18 cellular contexts compared by ENCODE assay signal in genomic region chr4:187464561-187464960, GRCh38.
DNase-seq lines count a peak whose midpoint lies in the region; TF ChIP-seq lines count a peak whose summit lies in the region.
"Had no signal": no experiment of that assay in that cellular context is flagged by ENCODE, and none has a peak within 500 bp of the region (broad histone marks: within the 10 kb centered on the region; RNA-seq: fewer than 3 reads in every experiment).

No MANE protein-coding gene starts in this region.

- no peak for TF ChIP-seq CTCF in nephron progenitor cell (IDR thresholded peaks at IDR 0.05)
- TF ChIP-seq CTCF in MM.1S (IDR thresholded peaks at IDR 0.05; ENCODE audit: low read length), result no peak
- TF ChIP-seq CTCF in tibial artery (IDR thresholded peaks at IDR 0.05), result no peak

- H3K4me1 Mint-ChIP-seq in activated CD4-positive, alpha-beta T cell treated with anti-CD3 and anti-CD28 coated beads, Interleukin-2, amount 10 ng/mL, durations not matched to agents 24 days and 14 days, result no peaks in the 10 kb centered on the region
- peaks cover 24% of the 10 kb centered on the region for H3K4me1 Mint-ChIP-seq in nephron progenitor cell
- H3K4me1 Mint-ChIP-seq: CD14-positive monocyte had no signal

- no peaks in the 10 kb centered on the region for H3K27me3 Mint-ChIP-seq in activated CD4-positive, alpha-beta T cell treated with anti-CD3 and anti-CD28 coated beads, Interleukin-2, amount 10 ng/mL, durations not matched to agents 24 days and 14 days
- H3K27me3 Mint-ChIP-seq in nephron progenitor cell (ENCODE audit: low read depth, poor library complexity), result peaks cover 5% of the 10 kb centered on the region

- peak; percentile 18 for DNase-seq in activated CD4-positive, alpha-beta T cell treated with anti-CD3 and anti-CD28 coated beads, Interleukin-2, amount 10 ng/mL, durations not matched to agents 24 days and 14 days
- no peak for DNase-seq in activated CD4-positive, alpha-beta T cell treated with anti-CD3 and anti-CD28 coated beads for 1 hour
- DNase-seq in globus pallidus (ENCODE audit: low spot score), result peak; percentile 31
- no peak for DNase-seq in nephron progenitor cell
- no peak for DNase-seq in cardiac septum (ENCODE audit: low spot score)
- DNase-seq in MM.1S, result no peak
- DNase-seq in T1000 (lab: John Stamatoyannopoulos, UW), result no peak
- DNase-seq in tibial artery, result no peak
- DNase-seq: CD8-positive, alpha-beta T cell; COR-L47; DMS153; DMS79 treated with DMSO at 0.1 percent for 48 hours; GDM1; HCEC 1CT; HFFc6 had no signal

- H3K9ac ChIP-seq in MM.1S (ENCODE audit: low read length), result no peak overlapping the region

- no peak overlapping the region for H3K4me2 ChIP-seq in MM.1S (ENCODE audit: low read depth, low read length)

- no peaks in the 10 kb centered on the region for H3K36me3 ChIP-seq in MM.1S (replicated peaks; ENCODE audit: insufficient read depth, low read length)
- no peaks in the 10 kb centered on the region for H3K36me3 ChIP-seq in tibial artery

- no peaks in the 10 kb centered on the region for H3K36me3 Mint-ChIP-seq in activated CD4-positive, alpha-beta T cell treated with anti-CD3 and anti-CD28 coated beads, Interleukin-2, amount 10 ng/mL, durations not matched to agents 24 days and 14 days (ENCODE audit: low read depth)
- no peaks in the 10 kb centered on the region for H3K36me3 Mint-ChIP-seq in nephron progenitor cell (ENCODE audit: low read depth)
- H3K36me3 Mint-ChIP-seq: CD14-positive monocyte; CD8-positive, alpha-beta T cell had no signal

- H3K79me2 ChIP-seq in MM.1S (ENCODE audit: low read length), result no peaks in the 10 kb centered on the region

- no peaks in the 10 kb centered on the region; the same call in 1 of the 2 replicates for H3K9me2 ChIP-seq in MM.1S (replicated peaks; ENCODE audit: insufficient read depth, low read length)

- no peaks in the 10 kb centered on the region for H3K9me3 ChIP-seq in MM.1S (replicated peaks; ENCODE audit: insufficient read depth, low read length)
- no peaks in the 10 kb centered on the region for H3K9me3 ChIP-seq in tibial artery

- H3K9me3 Mint-ChIP-seq in activated CD4-positive, alpha-beta T cell treated with anti-CD3 and anti-CD28 coated beads, Interleukin-2, amount 10 ng/mL, durations not matched to agents 24 days and 14 days, result peaks cover 3% of the 10 kb centered on the region
- H3K9me3 Mint-ChIP-seq in nephron progenitor cell, result no peaks in the 10 kb centered on the region
- H3K9me3 Mint-ChIP-seq: HFFc6 had no signal

- no peak overlapping the region for H3K4me3 ChIP-seq in MM.1S (ENCODE audit: low read length)
- no peak overlapping the region for H3K4me3 ChIP-seq in tibial artery

- intact Hi-C loops in activated CD4-positive, alpha-beta T cell treated with anti-CD3 and anti-CD28 coated beads, Interleukin-2, amount 10 ng/mL, durations not matched to agents 24 days and 14 days (cut with micrococcal nuclease), result no loop called here
- intact Hi-C loops in cardiac septum (cut with DNase I), result no loop called here
- intact Hi-C loops in tibial artery (cut with DNase I; ENCODE audit: low total_unique reads), result no loop called here

- no peaks in the 10 kb centered on the region for H3F3A ChIP-seq in MM.1S (ENCODE audit: insufficient read depth, low read length)

- no peak overlapping the region for H3K27ac ChIP-seq in MM.1S (ENCODE audit: low read length)
- H3K27ac ChIP-seq in tibial artery, result no peak overlapping the region
- H3K27ac ChIP-seq: 22Rv1, HL-60 had no signal

- no peak overlapping the region for H2AFZ ChIP-seq in MM.1S (ENCODE audit: low read length)

- H3K4me3 Mint-ChIP-seq in activated CD4-positive, alpha-beta T cell treated with anti-CD3 and anti-CD28 coated beads, Interleukin-2, amount 10 ng/mL, durations not matched to agents 24 days and 14 days, result no peak overlapping the region
- H3K4me3 Mint-ChIP-seq in nephron progenitor cell, result no peak overlapping the region
- H3K4me3 Mint-ChIP-seq: CD8-positive, alpha-beta T cell; HFFc6 had no signal

- H3K4me1 ChIP-seq in MM.1S (ENCODE audit: low read length) (no peaks in the 10 kb centered on the region), tibial artery (peaks cover 0 to 9% (median 6%) of the 10 kb centered on the region in 4 donors)

- H4K20me1 ChIP-seq in MM.1S (ENCODE audit: insufficient read depth, low read length), result no peaks in the 10 kb centered on the region

- no peaks in the 10 kb centered on the region for H3K27me3 ChIP-seq in MM.1S (replicated peaks; ENCODE audit: insufficient read depth, low read length)
- H3K27me3 ChIP-seq in tibial artery, result no peaks in the 10 kb centered on the region

- H3K27ac Mint-ChIP-seq in activated CD4-positive, alpha-beta T cell treated with anti-CD3 and anti-CD28 coated beads, Interleukin-2, amount 10 ng/mL, durations not matched to agents 24 days and 14 days, result no peak overlapping the region
- peak overlapping the region; percentile 67 for H3K27ac Mint-ChIP-seq in nephron progenitor cell
- H3K27ac Mint-ChIP-seq: CD14-positive monocyte; CD8-positive, alpha-beta T cell; HFFc6 had no signal

Comparison
In these comparisons a context has a peak if more than half of its experiments do, and no peak if none do; other contexts are left out.
1. DNase-seq: peak in activated CD4-positive, alpha-beta T cell treated with anti-CD3 and anti-CD28 coated beads, Interleukin-2, amount 10 ng/mL, durations not matched to agents 24 days and 14 days (single experiment) and globus pallidus (single experiment); none in activated CD4-positive, alpha-beta T cell treated with anti-CD3 and anti-CD28 coated beads for 1 hour (single experiment), nephron progenitor cell (single experiment), cardiac septum (single experiment), MM.1S (single experiment), T1000 (single experiment) and tibial artery (0 of 2).